ENCODE assay signal across 26 cellular contexts in genomic region chr15:49712846-49713450, GRCh38.
DNase-seq lines count a peak whose midpoint lies in the region; ATAC-seq lines count a peak whose summit lies in the region.
"Had no signal": no experiment of that assay in that cellular context is flagged by ENCODE, and none has a peak within 500 bp of the region (broad histone marks: within the 10 kb centered on the region; RNA-seq: fewer than 3 reads in every experiment).

No MANE protein-coding gene starts in this region.

- no peaks in the 10 kb centered on the region for H3K27me3 Mint-ChIP-seq in central memory CD8-positive, alpha-beta T cell
- H3K27me3 Mint-ChIP-seq in activated CD4-positive, alpha-beta T cell treated with anti-CD3 and anti-CD28 coated beads, Interleukin-2, amount 10 ng/mL, durations not matched to agents 24 days and 14 days: no peaks in the 10 kb centered on the region

- H3K4me1 Mint-ChIP-seq in central memory CD8-positive, alpha-beta T cell: peaks cover 6% of the 10 kb centered on the region
- H3K4me1 Mint-ChIP-seq in activated CD4-positive, alpha-beta T cell treated with anti-CD3 and anti-CD28 coated beads, Interleukin-2, amount 10 ng/mL, durations not matched to agents 24 days and 14 days: peaks cover 5% of the 10 kb centered on the region
- H3K4me1 Mint-ChIP-seq: mesothelial cell of epicardium, nephron had no signal

- DNase-seq in DMS53 treated with DMSO at 0.1 percent for 48 hours (lab: John Stamatoyannopoulos, UW; ENCODE audit: unreplicated experiment) (peak; percentile 39), MV-4-11 (lab: John Stamatoyannopoulos, UW) (peak; percentile 42), NCI-H2171 (lab: John Stamatoyannopoulos, UW) (peak; percentile 14), activated T-cell treated with anti-CD3 and anti-CD28 coated beads for 4 hours (no peak)
- no peak for DNase-seq in central memory CD8-positive, alpha-beta T cell (ENCODE audit: low spot score in 2 of 2)
- no peak for DNase-seq in activated CD4-positive, CD25-positive, alpha-beta regulatory T cell treated with anti-CD3 and anti-CD28 coated beads, Interleukin-2, amount 50 U/mL, for 72 hours
- DNase-seq in activated CD4-positive, alpha-beta T cell treated with anti-CD3 and anti-CD28 coated beads, Interleukin-2, amount 10 ng/mL, durations not matched to agents 24 days and 14 days: no peak
- DNase-seq: activated CD4-positive, alpha-beta T cell treated with anti-CD3 and anti-CD28 coated beads, Interleukin-2, amount 50 U/mL, for 1 hour; activated CD8-positive, alpha-beta memory T cell treated with anti-CD3 and anti-CD28 coated beads, Interleukin-2, amount 50 U/mL, for 4 hours; activated effector memory CD4-positive, alpha-beta T cell treated with Interleukin-2 at 50 U/mL for 16 hours; C1 segment of cervical spinal cord; cortex of kidney; GDM1; GM23248; KG1; left colon; NCI-H1436 treated with DMSO at 0.1 percent for 48 hours; NCI-H524 treated with DMSO at 0.1 percent for 48 hours; PC-9; posterior cingulate gyrus; SJCRH30; stimulated activated naive B cell treated with anti-CD40 and anti-IgM and Interleukin-4, amounts not matched to agents 10 μg/mL and 1 μg/mL and 100 μg/mL, for 72 hours had no signal

- intact Hi-C loops in activated CD4-positive, alpha-beta T cell treated with anti-CD3 and anti-CD28 coated beads, Interleukin-2, amount 10 ng/mL, durations not matched to agents 24 days and 14 days (cut with micrococcal nuclease): no loop called here

- peaks cover 3% of the 10 kb centered on the region for H3K36me3 Mint-ChIP-seq in central memory CD8-positive, alpha-beta T cell (ENCODE audit: insufficient read depth)
- H3K36me3 Mint-ChIP-seq in activated CD4-positive, alpha-beta T cell treated with anti-CD3 and anti-CD28 coated beads, Interleukin-2, amount 10 ng/mL, durations not matched to agents 24 days and 14 days (ENCODE audit: low read depth): peaks cover 2% of the 10 kb centered on the region

- no peak for ATAC-seq in central memory CD8-positive, alpha-beta T cell (replicated peaks; ENCODE audit: extremely low read depth, poor library complexity, severe bottlenecking)
- no peak for ATAC-seq in GM21576 (IDR thresholded peaks at IDR 0.05; ENCODE audit: unreplicated experiment)
- ATAC-seq: left colon; stimulated activated naive B cell treated with anti-CD40 and anti-IgM and Interleukin-4, amounts not matched to agents 10 μg/mL and 1 μg/mL and 100 μg/mL, for 72 hours had no signal

- H3K4me3 Mint-ChIP-seq in central memory CD8-positive, alpha-beta T cell: no peak overlapping the region
- H3K4me3 Mint-ChIP-seq in activated CD4-positive, alpha-beta T cell treated with anti-CD3 and anti-CD28 coated beads, Interleukin-2, amount 10 ng/mL, durations not matched to agents 24 days and 14 days: no peak overlapping the region
- H3K4me3 Mint-ChIP-seq: mesothelial cell of epicardium; nephron; stimulated activated naive B cell treated with anti-CD40 and anti-IgM and Interleukin-4, amounts not matched to agents 10 μg/mL and 1 μg/mL and 100 μg/mL, for 72 hours; T-helper 1 cell treated with Interleukin-12 subunit alpha and Interleukin-12 subunit beta and Interleukin-4 antibody, amounts not matched to agents 30 μg/mL and 1 μg/mL, for 36 hours had no signal

- peak overlapping the region; percentile 8 for H3K27ac Mint-ChIP-seq in central memory CD8-positive, alpha-beta T cell (ENCODE audit: low read depth)
- no peak overlapping the region for H3K27ac Mint-ChIP-seq in activated CD4-positive, alpha-beta T cell treated with anti-CD3 and anti-CD28 coated beads, Interleukin-2, amount 10 ng/mL, durations not matched to agents 24 days and 14 days
- H3K27ac Mint-ChIP-seq: mesothelial cell of epicardium; nephron; stimulated activated naive B cell treated with anti-CD40 and anti-IgM and Interleukin-4, amounts not matched to agents 10 μg/mL and 1 μg/mL and 100 μg/mL, for 72 hours; T-helper 1 cell treated with Interleukin-12 subunit alpha and Interleukin-12 subunit beta and Interleukin-4 antibody, amounts not matched to agents 30 μg/mL and 1 μg/mL, for 36 hours had no signal

- peaks cover 23% of the 10 kb centered on the region for H3K9me3 Mint-ChIP-seq in central memory CD8-positive, alpha-beta T cell
- peaks cover 11% of the 10 kb centered on the region for H3K9me3 Mint-ChIP-seq in activated CD4-positive, alpha-beta T cell treated with anti-CD3 and anti-CD28 coated beads, Interleukin-2, amount 10 ng/mL, durations not matched to agents 24 days and 14 days

Comparison
In these comparisons a context has a peak if more than half of its experiments do, and no peak if none do; other contexts are left out.
1. DNase-seq: peak in DMS53 treated with DMSO at 0.1 percent for 48 hours (single experiment), MV-4-11 (single experiment) and NCI-H2171 (single experiment); none in central memory CD8-positive, alpha-beta T cell (0 of 2), activated CD4-positive, CD25-positive, alpha-beta regulatory T cell treated with anti-CD3 and anti-CD28 coated beads, Interleukin-2, amount 50 U/mL, for 72 hours (single experiment), activated CD4-positive, alpha-beta T cell treated with anti-CD3 and anti-CD28 coated beads, Interleukin-2, amount 10 ng/mL, durations not matched to agents 24 days and 14 days (single experiment) and activated T-cell treated with anti-CD3 and anti-CD28 coated beads for 4 hours (single experiment).